In genomic region chr19:38663957-38664502, GRCh38 we compare ENCODE assay signal across 10 cellular contexts. TPM values are rescaled to one million over a fixed set of nuclear protein-coding genes. Genes with fewer than 3 reads are reported as not detected.
DNase-seq lines count a peak whose midpoint lies in the region; ATAC-seq and TF ChIP-seq lines count a peak whose summit lies in the region.
"Had no signal": no experiment of that assay in that cellular context is flagged by ENCODE, and none has a peak within 500 bp of the region (broad histone marks: within the 10 kb centered on the region; RNA-seq: fewer than 3 reads in every experiment).

No MANE protein-coding gene starts in this region.

- H3K4me1 ChIP-seq in mesodermal cell (ENCODE audit: control insufficient read depth, insufficient read depth, low read length, poor library complexity, severe bottlenecking): peaks cover 92% of the 10 kb centered on the region
- peaks cover 2 to 100% (median 89%) of the 10 kb centered on the region in 4 donors for H3K4me1 ChIP-seq in tibial nerve

- no peak for TF ChIP-seq CTCF in tibial nerve (IDR thresholded peaks at IDR 0.05)

- H3K36me3 ChIP-seq in mesodermal cell (ENCODE audit: control insufficient read depth, insufficient read depth, low read length) (peaks cover 41% of the 10 kb centered on the region), tibial nerve (no peaks in the 10 kb centered on the region)

- TF ChIP-seq POLR2A in tibial nerve (IDR thresholded peaks at IDR 0.05): no peak

- 87 to 93% methylated on average over 12 to 13 of the region's 19 CpGs for WGBS in mesodermal cell (ENCODE audit: insufficient coverage in 2 of 2), 2 experiments
- WGBS in tibial nerve, 2 donors: 48% methylated on average over 18 to 19 of the region's 19 CpGs

- peak; percentile 27 for DNase-seq in NCI-H2107 treated with DMSO at 0.1 percent for 48 hours (lab: John Stamatoyannopoulos, UW; ENCODE audit: unreplicated experiment)
- no peak for DNase-seq in NCI-H2107 (lab: John Stamatoyannopoulos, UW)
- peak in 1 of 2 donors; percentile 45 for DNase-seq in tibial nerve (ENCODE audit: low spot score in 2 of 2)
- DNase-seq in SW480 (ENCODE audit: low spot score): no peak
- DNase-seq in DMS 273 (lab: John Stamatoyannopoulos, UW; ENCODE audit: unreplicated experiment): no peak
- DNase-seq: activated gamma-delta T cell treated with Interleukin-2 at 50 U/mL for 16 hours, NCI-H187 had no signal

- no peak for ATAC-seq in GM19351 (IDR thresholded peaks at IDR 0.05; ENCODE audit: unreplicated experiment)

- H3K9me3 ChIP-seq in mesodermal cell (ENCODE audit: control insufficient read depth, low read length) (no peaks in the 10 kb centered on the region), tibial nerve (no peaks in the 10 kb centered on the region)

- no peaks in the 10 kb centered on the region for H3K27me3 ChIP-seq in tibial nerve

- H3K4me3 ChIP-seq in mesodermal cell (ENCODE audit: extremely low read depth, insufficient read depth, low read length, poor library complexity, severe bottlenecking): no peak overlapping the region
- peak overlapping the region in 1 of 4 donors; percentile 3 for H3K4me3 ChIP-seq in tibial nerve

- H3K27ac ChIP-seq in cingulate gyrus (ENCODE audit: low read depth, low read length): peak overlapping the region; percentile 90
- H3K27ac ChIP-seq in mesodermal cell (ENCODE audit: low read depth, low read length, severe bottlenecking): peak overlapping the region; percentile 99
- H3K27ac ChIP-seq in tibial nerve: peak overlapping the region; percentile 81 to 93 (median 87)

- peak; percentile 51 to 82 for TF ChIP-seq EP300 in tibial nerve (IDR thresholded peaks at IDR 0.05)

RNA-seq across cellular contexts. Expression of gene ACTN4, which starts 16.6 kb away (rescaled TPM):
- 478 TPM for polyA plus RNA-seq in mesodermal cell (2013, experiment 1 of 2)
- polyA plus RNA-seq in mesodermal cell (2013, experiment 2 of 2): 340 TPM
- 100 to 1,000 TPM; 342 to 463 (median 382) TPM for total RNA-seq in tibial nerve

RNA-seq across cellular contexts. Expression of gene EIF3K, which starts 45.0 kb away (rescaled TPM):
- 266 TPM for polyA plus RNA-seq in mesodermal cell (2013, experiment 1 of 2)
- polyA plus RNA-seq in mesodermal cell (2013, experiment 2 of 2): 234 TPM
- total RNA-seq in tibial nerve: 100 to 1,000 TPM; 326 to 534 (median 466) TPM

RNA-seq across cellular contexts. Expression of gene MAP4K1, which starts 46.3 kb away (rescaled TPM):
- polyA plus RNA-seq in mesodermal cell (2013, experiment 1 of 2): 2.6 TPM
- 1.1 TPM for polyA plus RNA-seq in mesodermal cell (2013, experiment 2 of 2)
- total RNA-seq in tibial nerve: 10 to 100 TPM in 1 of 4 donors, 1 to 10 TPM in 3; 2.5 to 10.0 (median 8.8) TPM
